8 cellular contexts compared by ENCODE assay signal in the genomic region with DNA sequence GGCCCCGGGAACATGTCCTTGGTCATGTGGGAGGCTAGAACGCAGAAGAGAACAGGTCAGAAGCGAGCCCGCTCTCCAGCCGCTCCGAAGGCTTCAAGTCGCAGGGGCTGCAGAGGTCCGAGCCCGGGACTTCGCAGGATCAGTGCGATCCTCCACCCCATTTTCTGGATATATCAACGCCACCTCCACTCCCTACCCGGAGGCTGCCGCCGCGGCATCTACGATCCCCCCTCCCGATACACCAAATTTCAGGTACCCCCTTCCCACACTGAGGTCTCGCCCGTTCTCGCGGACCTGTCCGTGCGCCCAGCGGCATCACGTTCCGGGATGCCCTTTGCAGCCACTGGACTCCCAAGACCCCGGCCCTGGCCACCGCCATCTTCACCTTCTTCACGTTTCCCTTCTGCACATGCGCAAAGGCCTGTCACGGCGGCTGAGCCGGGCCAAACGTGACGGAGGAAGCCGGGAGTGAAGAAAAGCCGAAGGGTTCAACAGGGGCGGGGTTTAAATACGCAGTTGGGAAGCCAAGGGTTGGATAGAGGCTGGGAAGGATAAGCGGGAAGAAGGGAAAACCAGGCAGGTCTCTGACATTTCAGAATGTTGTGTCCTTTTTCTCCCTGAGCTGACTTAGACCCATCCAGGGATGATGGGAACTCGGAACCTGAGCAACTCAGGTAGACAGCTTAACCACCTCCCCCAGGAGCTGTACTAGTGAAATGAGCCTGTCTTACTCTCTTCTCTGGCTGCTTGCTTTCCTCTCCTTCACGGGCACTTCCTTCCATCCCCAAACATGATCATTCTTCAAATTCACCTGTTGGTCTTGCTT. TPM values are rescaled to one million over a fixed set of nuclear protein-coding genes. Genes with fewer than 3 reads are reported as not detected.
A peak's percentile ranks its signal among the peaks of the same experiment; 100 is the strongest.
DNase-seq lines count a peak whose midpoint lies in the region; ATAC-seq and TF ChIP-seq lines count a peak whose summit lies in the region.

NDUFB8 (minus strand) TSS at position 399 of the 826 bp plus-strand sequence; CDS start at position 379, 20 bp downstream.

- peaks cover 10% of the 10 kb centered on the region; the same call in 1 of the 2 replicates for H4K20me1 ChIP-seq in DND-41 (ENCODE audit: insufficient read depth, low read length)

- peaks cover 28% of the 10 kb centered on the region for H3K4me1 Mint-ChIP-seq in T-helper 2 cell treated with Interferon-gamma antibody and Interleukin-4, amounts not matched to agents 5 μg/mL and 100 μg/mL, for 36 hours (ENCODE audit: low read depth)

- H3K36me3 ChIP-seq in DND-41 (ENCODE audit: insufficient read depth, low read length) (peaks cover 38% of the 10 kb centered on the region), urinary bladder (ENCODE audit: insufficient read depth) (no peaks in the 10 kb centered on the region)

- H3K4me1 ChIP-seq in DND-41 (ENCODE audit: insufficient read depth, low read length) (peaks cover 53% of the 10 kb centered on the region), urinary bladder (ENCODE audit: insufficient read depth) (no peaks in the 10 kb centered on the region)

- H3K27me3 ChIP-seq in DND-41 (ENCODE audit: insufficient read depth, low read length, poor library complexity): no peaks in the 10 kb centered on the region

- peaks cover 34% of the 10 kb centered on the region for H3K36me3 Mint-ChIP-seq in T-helper 2 cell treated with Interferon-gamma antibody and Interleukin-4, amounts not matched to agents 5 μg/mL and 100 μg/mL, for 36 hours (ENCODE audit: low read depth)

- peak within 1 kb of the TSS; percentile 95 for H2AFZ ChIP-seq in DND-41 (ENCODE audit: low read depth, low read length)

- H3K9me3 Mint-ChIP-seq in T-helper 2 cell treated with Interferon-gamma antibody and Interleukin-4, amounts not matched to agents 5 μg/mL and 100 μg/mL, for 36 hours: no peaks in the 10 kb centered on the region

- intact Hi-C loops in left ventricle myocardium superior (cut with micrococcal nuclease): no loop called here

- H3K4me2 ChIP-seq in DND-41 (ENCODE audit: insufficient read depth, low read length): peak within 1 kb of the TSS; percentile 77

- no peaks in the 10 kb centered on the region for H3K9me3 ChIP-seq in DND-41 (ENCODE audit: insufficient read depth, low read length, severe bottlenecking)

- peak; percentile 90 for DNase-seq in DND-41
- peak; percentile 59 for DNase-seq in HFF-Myc (ENCODE audit: extremely low read depth, low read depth)
- peak; percentile 61 to 68 for DNase-seq in NCI-H1930 (lab: John Stamatoyannopoulos, UW)
- DNase-seq in T-helper 2 cell treated with Interferon-gamma antibody and Interleukin-4, amounts not matched to agents 5 μg/mL and 100 μg/mL, for 36 hours (ENCODE audit: low spot score): peak; percentile 85
- peak; percentile 93 for DNase-seq in left ventricle myocardium superior
- DNase-seq in pulmonary artery endothelial cell (ENCODE audit: low read depth, low spot score): peak; percentile 46

- H3K27ac ChIP-seq in DND-41 (ENCODE audit: low read length) (peak within 1 kb of the TSS; percentile 92), angular gyrus (ENCODE audit: low read depth, low read length) (peak within 1 kb of the TSS; percentile 57), urinary bladder (ENCODE audit: low read depth) (peak within 1 kb of the TSS; percentile 12)

- peak within 1 kb of the TSS; percentile 82 for H3K9ac ChIP-seq in DND-41 (ENCODE audit: low read depth, low read length)

- no peaks in the 10 kb centered on the region for H3K27me3 Mint-ChIP-seq in T-helper 2 cell treated with Interferon-gamma antibody and Interleukin-4, amounts not matched to agents 5 μg/mL and 100 μg/mL, for 36 hours (ENCODE audit: low read depth)

- H3K4me3 ChIP-seq in DND-41 (ENCODE audit: low read depth in 1 of 2, low read length in 2 of 2) (peak within 1 kb of the TSS; percentile 88), HFF-Myc (replicated peaks; ENCODE audit: low read depth, low read length) (peak within 1 kb of the TSS; percentile 91), urinary bladder (ENCODE audit: low read depth, low read length) (peak within 1 kb of the TSS; percentile 80)

- peaks cover 42% of the 10 kb centered on the region for H3K79me2 ChIP-seq in DND-41 (ENCODE audit: insufficient read depth, low read length)

- WGBS in urinary bladder: under 1% methylated on average over 43 of the region's 43 CpGs

- ATAC-seq in DND-41 (ENCODE audit: insufficient read depth, low read depth): peak; percentile 86
- peak; percentile 96 for ATAC-seq in left ventricle myocardium superior

- H3K27ac Mint-ChIP-seq in T-helper 2 cell treated with Interferon-gamma antibody and Interleukin-4, amounts not matched to agents 5 μg/mL and 100 μg/mL, for 36 hours: peak within 1 kb of the TSS; percentile 93

- peak within 1 kb of the TSS; percentile 88 for H3K4me3 Mint-ChIP-seq in T-helper 2 cell treated with Interferon-gamma antibody and Interleukin-4, amounts not matched to agents 5 μg/mL and 100 μg/mL, for 36 hours

- TF ChIP-seq CTCF in DND-41 (IDR thresholded peaks at IDR 0.05; ENCODE audit: borderline replicate concordance, extremely low read depth, low read length, poor library complexity, severe bottlenecking): no peak
- no peak for TF ChIP-seq CTCF in HFF-Myc (IDR thresholded peaks at IDR 0.05; ENCODE audit: low read depth, low read length, missing control alignments)

RNA-seq across cellular contexts. Expression of gene NDUFB8, which starts in this region (rescaled TPM):
- total RNA-seq in left ventricle myocardium superior (451 TPM), pulmonary artery endothelial cell (223 and 247 TPM in 2 replicates), urinary bladder (106 TPM)
- 364 TPM for polyA plus RNA-seq in urinary bladder

Comparison
In these comparisons a context has a peak if more than half of its experiments do, and no peak if none do; other contexts are left out.
1. Peak in every context shown above with its lines: DNase-seq, ATAC-seq, H3K4me3 ChIP-seq and H3K27ac ChIP-seq.
2. H3K27ac ChIP-seq: peak in every context shown above with its lines; median percentile 92 in DND-41; 57 in angular gyrus; 12 in urinary bladder.